15 cellular contexts compared by ENCODE assay signal in genomic region chr2:28387082-28387960, GRCh38. TPM values are rescaled to one million over a fixed set of nuclear protein-coding genes. Genes with fewer than 3 reads are reported as not detected.
DNase-seq lines count a peak whose midpoint lies in the region; ATAC-seq, FAIRE-seq and TF ChIP-seq lines count a peak whose summit lies in the region.
"Had no signal": no experiment of that assay in that cellular context is flagged by ENCODE, and none has a peak within 500 bp of the region (broad histone marks: within the 10 kb centered on the region; RNA-seq: fewer than 3 reads in every experiment).

No MANE protein-coding gene starts in this region.

- POLR2A ChIA-PET in MCF 10A (lab: Yijun Ruan, JAX) (interaction anchor here (1.0 to 6.3 kb wide), 3 partner anchors 10 to 118 kb away, joined by 3 to 277 read pairs (median 18); no protein-coding TSS in a partner anchor), T-cell (lab: Charles Lee) (interaction anchor here in 1 of 2 donors (0.6 kb wide), 1 partner anchor 238 kb away, joined by 7 read pairs; no protein-coding TSS in a partner anchor)

- intact Hi-C loops in mammary epithelial cell (cut with micrococcal nuclease) = no loop called here
- intact Hi-C loops in MCF 10A (cut with micrococcal nuclease) = no loop called here
- intact Hi-C loops in colonic mucosa (cut with DNase I) = no loop called here

- H3K9me3 ChIP-seq in mammary epithelial cell (replicated peaks; ENCODE audit: insufficient read depth, low read length) (no peaks in the 10 kb centered on the region), colonic mucosa (no peaks in the 10 kb centered on the region)
- H3K9me3 ChIP-seq: ovary, thyroid gland had no signal

- no peak for FAIRE-seq in frontal cortex (lab: Jason Lieb, UNC)

- H3K9me3 Mint-ChIP-seq in MCF 10A (ENCODE audit: unreplicated experiment) (no peaks in the 10 kb centered on the region), T-cell (no peaks in the 10 kb centered on the region)
- H3K9me3 Mint-ChIP-seq: activated naive CD8-positive, alpha-beta T cell treated with anti-CD3 and anti-CD28 coated beads, Interleukin-2, amount 10 ng/mL, durations not matched to agents 7 days and 5 days; dendritic cell treated with granulocyte-macrophage colony-stimulating factor and Interleukin-4, amounts not matched to agents 40 ng/mL and 50 ng/mL, for 4 days had no signal

- CTCF ChIA-PET in mammary epithelial cell (lab: Charles Lee; ENCODE audit: low non-redundant PET) = no interaction called here
- CTCF ChIA-PET in MCF 10A (lab: Yijun Ruan, JAX) = interaction anchor here (0.6 to 0.8 kb wide), 3 partner anchors 66 to 1020 kb away, joined by 3 to 4 read pairs (median 3); no protein-coding TSS in a partner anchor
- CTCF ChIA-PET in T-cell (lab: Charles Lee) = no interaction called here

- no peak for TF ChIP-seq CTCF in mammary epithelial cell (conservative IDR thresholded peaks at IDR 0.05 in 1 of 2, IDR thresholded peaks at IDR 0.05 in 1 of 2; ENCODE audit: extremely low read depth in 1 of 2, insufficient read depth in 1 of 2, low read depth in 1 of 2, low read length in 2 of 2)
- TF ChIP-seq CTCF in MCF 10A (IDR thresholded peaks at IDR 0.05; ENCODE audit: unreplicated experiment) = no peak
- TF ChIP-seq CTCF in fibroblast of pulmonary artery (IDR thresholded peaks at IDR 0.05; ENCODE audit: low read length, missing control alignments) = no peak
- TF ChIP-seq CTCF in colonic mucosa (IDR thresholded peaks at IDR 0.05) = no peak

- H3K36me3 Mint-ChIP-seq in MCF 10A (ENCODE audit: insufficient read depth, unreplicated experiment) (no peaks in the 10 kb centered on the region), T-cell (no peaks in the 10 kb centered on the region)
- H3K36me3 Mint-ChIP-seq: activated naive CD8-positive, alpha-beta T cell treated with anti-CD3 and anti-CD28 coated beads, Interleukin-2, amount 10 ng/mL, durations not matched to agents 7 days and 5 days had no signal

- no peaks in the 10 kb centered on the region for H3K36me3 ChIP-seq in mammary epithelial cell (ENCODE audit: insufficient read depth, low read length)
- no peaks in the 10 kb centered on the region for H3K36me3 ChIP-seq in colonic mucosa
- H3K36me3 ChIP-seq: ovary, thyroid gland had no signal

- DNase-seq in mammary epithelial cell = peak; percentile 39
- DNase-seq in MCF 10A (ENCODE audit: unreplicated experiment) = no peak
- DNase-seq in T-cell = no peak
- peak; percentile 79 for DNase-seq in fibroblast of pulmonary artery (ENCODE audit: low read depth)
- no peak for DNase-seq in NCI-H1092 (lab: John Stamatoyannopoulos, UW)
- DNase-seq in NCI-H146 (lab: John Stamatoyannopoulos, UW) = no peak
- DNase-seq in colonic mucosa = no peak
- DNase-seq in frontal cortex (ENCODE audit: low spot score in 2 of 2) = no peak
- DNase-seq: activated CD8-positive, alpha-beta memory T cell treated with anti-CD3 and anti-CD28 coated beads for 24 hours; activated naive CD8-positive, alpha-beta T cell treated with anti-CD3 and anti-CD28 coated beads, Interleukin-2, amount 10 ng/mL, durations not matched to agents 7 days and 5 days; NCI-H1105 treated with DMSO at 0.1 percent for 48 hours; ovary; T-helper 9 cell; thyroid gland had no signal

- no peak overlapping the region for H3K4me3 ChIP-seq in mammary epithelial cell (replicated peaks in 1 of 3; ENCODE audit: insufficient read depth in 1 of 3, low read depth in 2 of 3, low read length in 3 of 3)
- H3K4me3 ChIP-seq in fibroblast of pulmonary artery (replicated peaks; ENCODE audit: low read depth, low read length) = no peak overlapping the region
- no peak overlapping the region for H3K4me3 ChIP-seq in colonic mucosa
- H3K4me3 ChIP-seq: ovary, thyroid gland had no signal

- WGBS in mammary epithelial cell (ENCODE audit: low coverage, missing lambda C conversion rate) = 92% methylated on average over 4 of the region's 6 CpGs

- H3K27ac Mint-ChIP-seq in MCF 10A (ENCODE audit: low read depth, unreplicated experiment) = no peak overlapping the region
- peak overlapping the region; percentile 42 to 58 for H3K27ac Mint-ChIP-seq in T-cell
- H3K27ac Mint-ChIP-seq: activated naive CD8-positive, alpha-beta T cell treated with anti-CD3 and anti-CD28 coated beads, Interleukin-2, amount 10 ng/mL, durations not matched to agents 7 days and 5 days; dendritic cell treated with granulocyte-macrophage colony-stimulating factor and Interleukin-4, amounts not matched to agents 40 ng/mL and 50 ng/mL, for 4 days had no signal

- BruUV-seq in mammary epithelial cell (replicated peaks; lab: Mats Ljungman, UMichigan) = no TSS peak
- no TSS peak for BruUV-seq in MCF 10A (replicated peaks; lab: Mats Ljungman, UMichigan)

- H3K4me1 Mint-ChIP-seq in MCF 10A (ENCODE audit: insufficient read depth, unreplicated experiment) = peaks cover 31% of the 10 kb centered on the region
- peaks cover 10 to 29% (median 14%) of the 10 kb centered on the region in 3 donors for H3K4me1 Mint-ChIP-seq in T-cell

- H2AFZ ChIP-seq in mammary epithelial cell (ENCODE audit: low read depth, low read length) = no peak overlapping the region

- H3K4me1 ChIP-seq in mammary epithelial cell (ENCODE audit: insufficient read depth, low read length) (peaks cover 42% of the 10 kb centered on the region), colonic mucosa (peaks cover 2% of the 10 kb centered on the region)

- H3K27me3 Mint-ChIP-seq in MCF 10A (ENCODE audit: insufficient read depth, unreplicated experiment) = no peaks in the 10 kb centered on the region
- H3K27me3 Mint-ChIP-seq in T-cell = no peaks in the 10 kb centered on the region
- H3K27me3 Mint-ChIP-seq: activated naive CD8-positive, alpha-beta T cell treated with anti-CD3 and anti-CD28 coated beads, Interleukin-2, amount 10 ng/mL, durations not matched to agents 7 days and 5 days had no signal

- no peak overlapping the region for H3K4me3 Mint-ChIP-seq in MCF 10A (ENCODE audit: unreplicated experiment)
- H3K4me3 Mint-ChIP-seq in T-cell = no peak overlapping the region
- H3K4me3 Mint-ChIP-seq: activated naive CD8-positive, alpha-beta T cell treated with anti-CD3 and anti-CD28 coated beads, Interleukin-2, amount 10 ng/mL, durations not matched to agents 7 days and 5 days; dendritic cell treated with granulocyte-macrophage colony-stimulating factor and Interleukin-4, amounts not matched to agents 40 ng/mL and 50 ng/mL, for 4 days had no signal

- H3K9ac ChIP-seq in mammary epithelial cell (ENCODE audit: insufficient read depth, low read length) (no peak overlapping the region), colonic mucosa (ENCODE audit: low read depth in 2 of 2, low read length in 2 of 2) (no peak overlapping the region)

- in situ Hi-C loops in mammary epithelial cell (cut with MboI; ENCODE audit: low sequenced_read_pairs in 2 of 2) = loop anchor here in 1 of 2 donors (25.0 kb wide), 1 partner anchor 625 kb away; the partner anchor contains the start of gene MRPL33

- no peaks in the 10 kb centered on the region for H3K79me2 ChIP-seq in mammary epithelial cell (ENCODE audit: insufficient read depth, low read length)

- no peak overlapping the region for H3K4me2 ChIP-seq in mammary epithelial cell (ENCODE audit: insufficient read depth, low read depth, low read length)

- H3K27ac ChIP-seq in mammary epithelial cell (ENCODE audit: insufficient read depth, low read depth, low read length) (no peak overlapping the region), colonic mucosa (no peak overlapping the region)
- H3K27ac ChIP-seq: ovary, thyroid gland had no signal

- H3K27me3 ChIP-seq in mammary epithelial cell (ENCODE audit: insufficient read depth, low read length) (no peaks in the 10 kb centered on the region), colonic mucosa (no peaks in the 10 kb centered on the region)
- H3K27me3 ChIP-seq: ovary, thyroid gland had no signal

- H4K20me1 ChIP-seq in mammary epithelial cell (ENCODE audit: insufficient read depth, low read length) = no peaks in the 10 kb centered on the region

- no peak for ATAC-seq in T-cell (replicated peaks in 1 of 4)

- dilution Hi-C loops in mammary epithelial cell (cut with HindIII; ENCODE audit: low sequenced_read_pairs) = no loop called here

RNA-seq across cellular contexts. Expression of gene FOSL2, which starts 5.3 kb away (rescaled TPM):
- 10 to 100 TPM; 89.9 to 92.9 TPM for total RNA-seq in mammary epithelial cell
- polyA plus RNA-seq in mammary epithelial cell = 30.6 TPM
- 126 TPM for polyA minus RNA-seq in mammary epithelial cell
- 122 and 141 TPM in 2 replicates for total RNA-seq in MCF 10A (2022)
- 100 to 1,000 TPM in 1 of 5 donors, 10 to 100 TPM in 3, 1 to 10 TPM in 1; 9.7 to 144 (median 18.5) TPM for total RNA-seq in T-cell
- total RNA-seq in colonic mucosa = 100 to 1,000 TPM in 1 of 2 donors, 10 to 100 TPM in 1; 74.2 to 142 TPM
- 20.0 TPM for total RNA-seq in frontal cortex

Comparison
In these comparisons a context has a peak if more than half of its experiments do, and no peak if none do; other contexts are left out.
1. DNase-seq: peak in mammary epithelial cell (single experiment) and fibroblast of pulmonary artery (single experiment); none in MCF 10A (single experiment), T-cell (0 of 34), NCI-H1092 (single experiment), NCI-H146 (single experiment), colonic mucosa (single experiment) and frontal cortex (0 of 2).